In genomic region chr13:110689041-110689440, GRCh38 we compare ENCODE assay signal across 26 cellular contexts.
"Had no signal": no experiment of that assay in that cellular context is flagged by ENCODE, and none has a peak within 500 bp of the region (broad histone marks: within the 10 kb centered on the region; RNA-seq: fewer than 3 reads in every experiment).

No MANE protein-coding gene starts in this region.

- H3K4me2 ChIP-seq: smooth muscle cell had no signal

- H3K27me3 Mint-ChIP-seq: effector memory CD8-positive, alpha-beta T cell; naive B cell; natural killer cell treated with Interleukin-12 subunit alpha and Interleukin-12 subunit beta and Interleukin-15 and Interleukin-18, amount 100 ng/mL, for 72 hours; progenitor cell of endocrine pancreas; stimulated activated naive B cell treated with anti-CD40 and anti-IgM and Interleukin-4, amounts not matched to agents 10 μg/mL and 1 μg/mL and 100 μg/mL, for 72 hours; stimulated activated naive CD8-positive, alpha-beta T cell treated with anti-CD3 and anti-CD28 coated beads, Interleukin-15, Interleukin-2, amounts not matched to agents 100 ng/mL and 50 ng/mL, for 24 hours had no signal

- H3K27ac ChIP-seq: esophagus squamous epithelium, heart right ventricle, lower lobe of right lung, neutrophil, parathyroid adenoma, thoracic aorta, tibial nerve, upper lobe of left lung had no signal

- H3K9me3 ChIP-seq: esophagus squamous epithelium, heart right ventricle, lower lobe of right lung, neutrophil, thoracic aorta, tibial nerve, upper lobe of left lung had no signal

- H3K4me1 Mint-ChIP-seq: neural crest cell had no signal

- DNase-seq: cortex of kidney; effector memory CD8-positive, alpha-beta T cell; erythroblast; esophagus squamous epithelium; foreskin melanocyte; glutamatergic neuron; heart right ventricle; hippocampal formation; immature natural killer cell; left ventricle myocardium superior; lower lobe of right lung; naive B cell; stimulated activated CD4-positive, alpha-beta T cell treated with anti-CD3 and anti-CD28 coated beads, Interleukin-2, amount 100 ng/mL, for 24 hours; stimulated activated CD4-positive, alpha-beta T cell treated with anti-CD3 and anti-CD28 coated beads, Interleukin-4, amount 100 ng/mL, for 4 hours; stimulated activated naive B cell treated with anti-CD40 and anti-IgM and Interleukin-4, amounts not matched to agents 10 μg/mL and 1 μg/mL and 100 μg/mL, for 72 hours; upper lobe of left lung had no signal

- H3K9ac ChIP-seq: parathyroid adenoma had no signal

- H3K4me3 Mint-ChIP-seq: effector memory CD8-positive, alpha-beta T cell; immature natural killer cell; naive B cell; natural killer cell treated with Interleukin-12 subunit alpha and Interleukin-12 subunit beta and Interleukin-15 and Interleukin-18, amount 100 ng/mL, for 72 hours; neural crest cell; stimulated activated naive B cell treated with anti-CD40 and anti-IgM and Interleukin-4, amounts not matched to agents 10 μg/mL and 1 μg/mL and 100 μg/mL, for 72 hours; stimulated activated naive CD8-positive, alpha-beta T cell treated with anti-CD3 and anti-CD28 coated beads, Interleukin-15, Interleukin-2, amounts not matched to agents 100 ng/mL and 50 ng/mL, for 24 hours had no signal

- H3K27ac Mint-ChIP-seq: effector memory CD8-positive, alpha-beta T cell; natural killer cell treated with Interleukin-12 subunit alpha and Interleukin-12 subunit beta and Interleukin-15 and Interleukin-18, amount 100 ng/mL, for 72 hours; progenitor cell of endocrine pancreas had no signal

- H3K4me1 ChIP-seq: esophagus squamous epithelium, heart right ventricle, lower lobe of right lung, parathyroid adenoma, upper lobe of left lung had no signal

- H3K27me3 ChIP-seq: esophagus squamous epithelium, heart right ventricle, neutrophil, tibial nerve, upper lobe of left lung had no signal

- H2AFZ ChIP-seq: parathyroid adenoma had no signal

- H3K79me2 ChIP-seq: parathyroid adenoma had no signal

- H3K9me3 Mint-ChIP-seq: effector memory CD8-positive, alpha-beta T cell; immature natural killer cell; naive B cell; natural killer cell treated with Interleukin-12 subunit alpha and Interleukin-12 subunit beta and Interleukin-15 and Interleukin-18, amount 100 ng/mL, for 72 hours; neural crest cell; stimulated activated naive B cell treated with anti-CD40 and anti-IgM and Interleukin-4, amounts not matched to agents 10 μg/mL and 1 μg/mL and 100 μg/mL, for 72 hours; stimulated activated naive CD8-positive, alpha-beta T cell treated with anti-CD3 and anti-CD28 coated beads, Interleukin-15, Interleukin-2, amounts not matched to agents 100 ng/mL and 50 ng/mL, for 24 hours had no signal

- H3K4me3 ChIP-seq: esophagus squamous epithelium, heart right ventricle, lower lobe of right lung, smooth muscle cell, thoracic aorta, tibial nerve, upper lobe of left lung had no signal

- ATAC-seq: effector memory CD8-positive, alpha-beta T cell; heart right ventricle; left ventricle myocardium superior; lower lobe of right lung; natural killer cell treated with Interleukin-12 subunit alpha and Interleukin-12 subunit beta and Interleukin-15 and Interleukin-18, amount 100 ng/mL, for 72 hours; sciatic nerve; stimulated activated naive B cell treated with anti-CD40 and anti-IgM and Interleukin-4, amounts not matched to agents 10 μg/mL and 1 μg/mL and 100 μg/mL, for 72 hours had no signal
